ENCODE assay signal across 13 cellular contexts in genomic region chr5:39394946-39395345, GRCh38. TPM values are rescaled to one million over a fixed set of nuclear protein-coding genes. Genes with fewer than 3 reads are reported as not detected.
A peak's percentile ranks its signal among the peaks of the same experiment; 100 is the strongest.
DNase-seq lines count a peak whose midpoint lies in the region; ATAC-seq and TF ChIP-seq lines count a peak whose summit lies in the region.
"Had no signal": no experiment of that assay in that cellular context is flagged by ENCODE, and none has a peak within 500 bp of the region (broad histone marks: within the 10 kb centered on the region; RNA-seq: fewer than 3 reads in every experiment).

No MANE protein-coding gene starts in this region.

- DNase-seq in AG10803 (ENCODE audit: low read depth) = peak; percentile 75
- DNase-seq in RPMI7951 (ENCODE audit: low read depth) = peak; percentile 23
- DNase-seq in esophagus muscularis mucosa (ENCODE audit: extremely low spot score) = no peak
- peak; percentile 79 for DNase-seq in non-pigmented ciliary epithelial cell (ENCODE audit: low read depth)
- DNase-seq in NCI-H82 treated with DMSO at 0.1 percent for 48 hours (lab: John Stamatoyannopoulos, UW; ENCODE audit: unreplicated experiment) = no peak
- DNase-seq in sigmoid colon = no peak
- DNase-seq in DMS153 (lab: John Stamatoyannopoulos, UW) = no peak
- DNase-seq: activated CD4-positive, alpha-beta memory T cell treated with anti-CD3 and anti-CD28 coated beads for 36 hours; hypothalamus; NCI-H1694; T-helper 1 cell had no signal

- ATAC-seq in HG02970 (IDR thresholded peaks at IDR 0.05; ENCODE audit: low FRiP score, unreplicated experiment) = no peak

- H3K36me3 ChIP-seq in esophagus muscularis mucosa = peaks cover 0 to 42% (median 29%) of the 10 kb centered on the region in 4 donors
- peaks cover 0 to 40% (median 18%) of the 10 kb centered on the region in 4 donors for H3K36me3 ChIP-seq in sigmoid colon

- H3K4me1 ChIP-seq in esophagus muscularis mucosa (peaks cover 12 to 60% (median 41%) of the 10 kb centered on the region in 4 donors), sigmoid colon (peaks cover 0 to 39% (median 23%) of the 10 kb centered on the region in 4 donors)

- TF ChIP-seq POLR2A in esophagus muscularis mucosa (IDR thresholded peaks at IDR 0.05; ENCODE audit: low read depth) (no peak), sigmoid colon (IDR thresholded peaks at IDR 0.05) (no peak)

- 41% methylated on average over 3 of the region's 3 CpGs for WGBS in esophagus muscularis mucosa
- 56 to 73% methylated on average over 3 of the region's 3 CpGs for WGBS in sigmoid colon, 2 donors

- no peak overlapping the region for H3K4me3 ChIP-seq in AG10803 (ENCODE audit: low read length)
- H3K4me3 ChIP-seq in esophagus muscularis mucosa = no peak overlapping the region
- H3K4me3 ChIP-seq in sigmoid colon = no peak overlapping the region

- no peak for TF ChIP-seq CTCF in AG10803 (conservative IDR thresholded peaks at IDR 0.05; ENCODE audit: low read length)
- TF ChIP-seq CTCF in esophagus muscularis mucosa (IDR thresholded peaks at IDR 0.05) = no peak
- no peak for TF ChIP-seq CTCF in sigmoid colon (IDR thresholded peaks at IDR 0.05)

- H3K27me3 ChIP-seq in esophagus muscularis mucosa (no peaks in the 10 kb centered on the region), sigmoid colon (no peaks in the 10 kb centered on the region)

- TF ChIP-seq EP300 in esophagus muscularis mucosa (IDR thresholded peaks at IDR 0.05) (no peak), sigmoid colon (IDR thresholded peaks at IDR 0.05) (no peak)

- intact Hi-C loops in esophagus muscularis mucosa (cut with DNase I) (no loop called here), sigmoid colon (cut with DNase I) (no loop called here)

- H3K27ac ChIP-seq in esophagus muscularis mucosa (replicated peaks in 1 of 4) (peak overlapping the region in 3 of 4 donors; percentile 5 to 30 (median 30)), sigmoid colon (peak overlapping the region in 2 of 4 donors; percentile 3 to 12)

- H3K9me3 ChIP-seq in esophagus muscularis mucosa (no peaks in the 10 kb centered on the region), sigmoid colon (no peaks in the 10 kb centered on the region)

RNA-seq across cellular contexts. Expression of gene DAB2, which starts 29.8 kb away (rescaled TPM):
- 8.7 and 19.9 TPM in 2 replicates for total RNA-seq in RPMI7951 (2014; rRNA removed; shearing (Covaris generic))
- 10 to 100 TPM; 48.7 to 84.3 (median 55.1) TPM for total RNA-seq in esophagus muscularis mucosa
- 10 to 100 TPM; 55.0 to 74.1 (median 59.9) TPM for total RNA-seq in sigmoid colon
- 10 to 100 TPM; 17.9 to 30.6 (median 20.8) TPM for polyA plus RNA-seq in sigmoid colon
- total RNA-seq: activated CD4-positive, alpha-beta memory T cell treated with anti-CD3 and anti-CD28 coated beads for 36 hours had no signal

RNA-seq across cellular contexts. Expression of gene C9, which starts 30.7 kb away (rescaled TPM):
- not detected in 2 replicates for total RNA-seq in RPMI7951 (2014; rRNA removed; shearing (Covaris generic))
- not detected for total RNA-seq in esophagus muscularis mucosa
- not detected for total RNA-seq in sigmoid colon
- polyA plus RNA-seq in sigmoid colon = under 1 TPM in 1 of 3 donors, not detected in 2; 0.06 TPM
- total RNA-seq: activated CD4-positive, alpha-beta memory T cell treated with anti-CD3 and anti-CD28 coated beads for 36 hours; HT-29 had no signal

Comparison
In these comparisons a context has a peak if more than half of its experiments do, and no peak if none do; other contexts are left out.
1. DNase-seq: peak in AG10803 (single experiment), RPMI7951 (single experiment) and non-pigmented ciliary epithelial cell (single experiment); none in esophagus muscularis mucosa (single experiment), NCI-H82 treated with DMSO at 0.1 percent for 48 hours (single experiment), sigmoid colon (single experiment) and DMS153 (single experiment).